Comparison of ENCODE assay signal across 1 cellular context in genomic region chr2:241507430-241508239, GRCh38.
TF ChIP-seq lines count a peak whose summit lies in the region.

No MANE protein-coding gene starts in this region.

TF ChIP-seq in HepG2, 621 proteins besides CTCF, POLR2A, EP300 and RAD21 (continued from another document and continues in another):
- peak; percentile 44; the same call in 1 of the 2 replicates for TF ChIP-seq ZGPAT (CRISPR knock-in tag; IDR thresholded peaks at IDR 0.05)
- TF ChIP-seq PPARG (CRISPR knock-in tag; conservative IDR thresholded peaks at IDR 0.05), result 0 out of 2 replicates have a peak, but pooled peaks have one; percentile 14
- TF ChIP-seq MYC (CRISPR knock-in tag; IDR thresholded peaks at IDR 0.05; ENCODE audit: borderline replicate concordance), result peak; percentile 75
- TF ChIP-seq ZNF292 (CRISPR knock-in tag; IDR thresholded peaks at IDR 0.05; ENCODE audit: borderline replicate concordance, low read depth), result 0 out of 2 replicates have a peak, but pooled peaks have one; percentile 22
- peak; percentile 35 for TF ChIP-seq TFDP2 (CRISPR knock-in tag; IDR thresholded peaks at IDR 0.05)
- TF ChIP-seq YY1 (IDR thresholded peaks at IDR 0.05; ENCODE audit: insufficient read depth, insufficient replicate concordance, low read depth, low read length), result peak; percentile 14
- TF ChIP-seq, protein P1, sequence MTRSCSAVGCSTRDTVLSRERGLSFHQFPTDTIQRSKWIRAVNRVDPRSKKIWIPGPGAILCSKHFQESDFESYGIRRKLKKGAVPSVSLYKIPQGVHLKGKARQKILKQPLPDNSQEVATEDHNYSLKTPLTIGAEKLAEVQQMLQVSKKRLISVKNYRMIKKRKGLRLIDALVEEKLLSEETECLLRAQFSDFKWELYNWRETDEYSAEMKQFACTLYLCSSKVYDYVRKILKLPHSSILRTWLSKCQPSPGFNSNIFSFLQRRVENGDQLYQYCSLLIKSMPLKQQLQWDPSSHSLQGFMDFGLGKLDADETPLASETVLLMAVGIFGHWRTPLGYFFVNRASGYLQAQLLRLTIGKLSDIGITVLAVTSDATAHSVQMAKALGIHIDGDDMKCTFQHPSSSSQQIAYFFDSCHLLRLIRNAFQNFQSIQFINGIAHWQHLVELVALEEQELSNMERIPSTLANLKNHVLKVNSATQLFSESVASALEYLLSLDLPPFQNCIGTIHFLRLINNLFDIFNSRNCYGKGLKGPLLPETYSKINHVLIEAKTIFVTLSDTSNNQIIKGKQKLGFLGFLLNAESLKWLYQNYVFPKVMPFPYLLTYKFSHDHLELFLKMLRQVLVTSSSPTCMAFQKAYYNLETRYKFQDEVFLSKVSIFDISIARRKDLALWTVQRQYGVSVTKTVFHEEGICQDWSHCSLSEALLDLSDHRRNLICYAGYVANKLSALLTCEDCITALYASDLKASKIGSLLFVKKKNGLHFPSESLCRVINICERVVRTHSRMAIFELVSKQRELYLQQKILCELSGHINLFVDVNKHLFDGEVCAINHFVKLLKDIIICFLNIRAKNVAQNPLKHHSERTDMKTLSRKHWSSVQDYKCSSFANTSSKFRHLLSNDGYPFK (CRISPR knock-in tag; IDR thresholded peaks at IDR 0.05; ENCODE audit: borderline replicate concordance), result 0 out of 2 replicates have a peak, but pooled peaks have one; percentile 30
- TF ChIP-seq SNAPC5 (CRISPR knock-in tag; IDR thresholded peaks at IDR 0.05; ENCODE audit: borderline replicate concordance), result 0 out of 2 replicates have a peak, but pooled peaks have one; percentile 39
- peak; percentile 65; the same call in 1 of the 2 replicates for TF ChIP-seq KDM5B (CRISPR knock-in tag; IDR thresholded peaks at IDR 0.05; ENCODE audit: borderline replicate concordance)
- 0 out of 2 replicates have a peak, but pooled peaks have one; percentile 14 for TF ChIP-seq ZMYM4 (CRISPR knock-in tag; IDR thresholded peaks at IDR 0.05)
- peak; percentile 57 for TF ChIP-seq ZNF781 (CRISPR knock-in tag; IDR thresholded peaks at IDR 0.05; ENCODE audit: borderline replicate concordance, not compliant biosample characterization)
- TF ChIP-seq HMG20B (CRISPR knock-in tag; conservative IDR thresholded peaks at IDR 0.05), result no peak
- TF ChIP-seq, protein P2, sequence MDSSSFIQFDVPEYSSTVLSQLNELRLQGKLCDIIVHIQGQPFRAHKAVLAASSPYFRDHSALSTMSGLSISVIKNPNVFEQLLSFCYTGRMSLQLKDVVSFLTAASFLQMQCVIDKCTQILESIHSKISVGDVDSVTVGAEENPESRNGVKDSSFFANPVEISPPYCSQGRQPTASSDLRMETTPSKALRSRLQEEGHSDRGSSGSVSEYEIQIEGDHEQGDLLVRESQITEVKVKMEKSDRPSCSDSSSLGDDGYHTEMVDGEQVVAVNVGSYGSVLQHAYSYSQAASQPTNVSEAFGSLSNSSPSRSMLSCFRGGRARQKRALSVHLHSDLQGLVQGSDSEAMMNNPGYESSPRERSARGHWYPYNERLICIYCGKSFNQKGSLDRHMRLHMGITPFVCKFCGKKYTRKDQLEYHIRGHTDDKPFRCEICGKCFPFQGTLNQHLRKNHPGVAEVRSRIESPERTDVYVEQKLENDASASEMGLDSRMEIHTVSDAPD (CRISPR knock-in tag; IDR thresholded peaks at IDR 0.05), result 0 out of 2 replicates have a peak, but pooled peaks have one; percentile 43
- no peak for TF ChIP-seq ADNP (CRISPR knock-in tag; IDR thresholded peaks at IDR 0.05)
- TF ChIP-seq NKX3-1 (CRISPR knock-in tag; IDR thresholded peaks at IDR 0.05), result peak; percentile 7; the same call in 1 of the 2 replicates
- TF ChIP-seq ZFP41 (CRISPR knock-in tag; IDR thresholded peaks at IDR 0.05; ENCODE audit: borderline replicate concordance), result peak; percentile 83; the same call in 1 of the 2 replicates
- TF ChIP-seq SRF (IDR thresholded peaks at IDR 0.05; ENCODE audit: low read depth, low read length), result no peak
- TF ChIP-seq DNMT1 (CRISPR knock-in tag; IDR thresholded peaks at IDR 0.05), result peak; percentile 48; the same call in 1 of the 2 replicates
- TF ChIP-seq ZEB1 (IDR thresholded peaks at IDR 0.05; ENCODE audit: insufficient replicate concordance, low read depth), result peak; percentile 20
- peak; percentile 44; the same call in 1 of the 2 replicates for TF ChIP-seq NFKB2 (CRISPR knock-in tag; IDR thresholded peaks at IDR 0.05; ENCODE audit: borderline replicate concordance)
- TF ChIP-seq MEF2D (CRISPR knock-in tag; IDR thresholded peaks at IDR 0.05), result 0 out of 2 replicates have a peak, but pooled peaks have one; percentile 56
- TF ChIP-seq, protein P3, sequence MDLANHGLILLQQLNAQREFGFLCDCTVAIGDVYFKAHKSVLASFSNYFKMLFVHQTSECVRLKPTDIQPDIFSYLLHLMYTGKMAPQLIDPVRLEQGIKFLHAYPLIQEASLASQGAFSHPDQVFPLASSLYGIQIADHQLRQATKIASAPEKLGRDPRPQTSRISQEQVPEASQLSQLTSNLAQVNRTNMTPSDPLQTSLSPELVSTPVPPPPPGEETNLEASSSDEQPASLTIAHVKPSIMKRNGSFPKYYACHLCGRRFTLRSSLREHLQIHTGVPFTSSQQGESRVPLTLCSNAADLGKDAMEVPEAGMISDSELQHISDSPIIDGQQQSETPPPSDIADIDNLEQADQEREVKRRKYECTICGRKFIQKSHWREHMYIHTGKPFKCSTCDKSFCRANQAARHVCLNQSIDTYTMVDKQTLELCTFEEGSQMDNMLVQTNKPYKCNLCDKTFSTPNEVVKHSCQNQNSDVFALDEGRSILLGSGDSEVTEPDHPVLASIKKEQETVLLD (CRISPR knock-in tag; IDR thresholded peaks at IDR 0.05; ENCODE audit: low read depth), result no peak; the same call in 1 of the 2 replicates
- TF ChIP-seq CCDC6 (CRISPR knock-in tag; IDR thresholded peaks at IDR 0.05), result peak; percentile 91
- TF ChIP-seq MYPOP (CRISPR knock-in tag; IDR thresholded peaks at IDR 0.05), result peak; percentile 80; the same call in 1 of the 2 replicates
- peak; percentile 77 for TF ChIP-seq HES4 (CRISPR knock-in tag; IDR thresholded peaks at IDR 0.05; ENCODE audit: borderline replicate concordance)
- 0 out of 2 replicates have a peak, but pooled peaks have one; percentile 46 for TF ChIP-seq ZNF670 (CRISPR knock-in tag; IDR thresholded peaks at IDR 0.05; ENCODE audit: borderline replicate concordance)
- TF ChIP-seq KDM3A (CRISPR knock-in tag; IDR thresholded peaks at IDR 0.05; ENCODE audit: low read depth), result no peak
- 0 out of 2 replicates have a peak, but pooled peaks have one; percentile 52 for TF ChIP-seq RNF2 (conservative IDR thresholded peaks at IDR 0.05; ENCODE audit: low read depth)
- TF ChIP-seq, protein P4, sequence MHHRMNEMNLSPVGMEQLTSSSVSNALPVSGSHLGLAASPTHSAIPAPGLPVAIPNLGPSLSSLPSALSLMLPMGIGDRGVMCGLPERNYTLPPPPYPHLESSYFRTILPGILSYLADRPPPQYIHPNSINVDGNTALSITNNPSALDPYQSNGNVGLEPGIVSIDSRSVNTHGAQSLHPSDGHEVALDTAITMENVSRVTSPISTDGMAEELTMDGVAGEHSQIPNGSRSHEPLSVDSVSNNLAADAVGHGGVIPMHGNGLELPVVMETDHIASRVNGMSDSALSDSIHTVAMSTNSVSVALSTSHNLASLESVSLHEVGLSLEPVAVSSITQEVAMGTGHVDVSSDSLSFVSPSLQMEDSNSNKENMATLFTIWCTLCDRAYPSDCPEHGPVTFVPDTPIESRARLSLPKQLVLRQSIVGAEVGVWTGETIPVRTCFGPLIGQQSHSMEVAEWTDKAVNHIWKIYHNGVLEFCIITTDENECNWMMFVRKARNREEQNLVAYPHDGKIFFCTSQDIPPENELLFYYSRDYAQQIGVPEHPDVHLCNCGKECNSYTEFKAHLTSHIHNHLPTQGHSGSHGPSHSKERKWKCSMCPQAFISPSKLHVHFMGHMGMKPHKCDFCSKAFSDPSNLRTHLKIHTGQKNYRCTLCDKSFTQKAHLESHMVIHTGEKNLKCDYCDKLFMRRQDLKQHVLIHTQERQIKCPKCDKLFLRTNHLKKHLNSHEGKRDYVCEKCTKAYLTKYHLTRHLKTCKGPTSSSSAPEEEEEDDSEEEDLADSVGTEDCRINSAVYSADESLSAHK (CRISPR knock-in tag; IDR thresholded peaks at IDR 0.05; ENCODE audit: borderline replicate concordance), result no peak
- TF ChIP-seq ZNF296 (CRISPR knock-in tag; conservative IDR thresholded peaks at IDR 0.05), result 0 out of 2 replicates have a peak, but pooled peaks have one; percentile 55
- TF ChIP-seq KLF16 (CRISPR knock-in tag; IDR thresholded peaks at IDR 0.05), result peak in 1 of 2 experiments; percentile 26; a peak in 1 of 4 replicates
- TF ChIP-seq RBFOX2 (IDR thresholded peaks at IDR 0.05; ENCODE audit: low read depth, low read length), result peak; percentile 70
- 0 out of 2 replicates have a peak, but pooled peaks have one; percentile 67 for TF ChIP-seq MTERF4 (CRISPR knock-in tag; IDR thresholded peaks at IDR 0.05)
- no peak for TF ChIP-seq ZNF562 (CRISPR knock-in tag; IDR thresholded peaks at IDR 0.05; ENCODE audit: borderline replicate concordance)
- TF ChIP-seq, protein P5, sequence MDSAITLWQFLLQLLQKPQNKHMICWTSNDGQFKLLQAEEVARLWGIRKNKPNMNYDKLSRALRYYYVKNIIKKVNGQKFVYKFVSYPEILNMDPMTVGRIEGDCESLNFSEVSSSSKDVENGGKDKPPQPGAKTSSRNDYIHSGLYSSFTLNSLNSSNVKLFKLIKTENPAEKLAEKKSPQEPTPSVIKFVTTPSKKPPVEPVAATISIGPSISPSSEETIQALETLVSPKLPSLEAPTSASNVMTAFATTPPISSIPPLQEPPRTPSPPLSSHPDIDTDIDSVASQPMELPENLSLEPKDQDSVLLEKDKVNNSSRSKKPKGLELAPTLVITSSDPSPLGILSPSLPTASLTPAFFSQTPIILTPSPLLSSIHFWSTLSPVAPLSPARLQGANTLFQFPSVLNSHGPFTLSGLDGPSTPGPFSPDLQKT (CRISPR knock-in tag; IDR thresholded peaks at IDR 0.05; ENCODE audit: borderline replicate concordance), result 0 out of 2 replicates have a peak, but pooled peaks have one; percentile 66
- TF ChIP-seq, protein P6, sequence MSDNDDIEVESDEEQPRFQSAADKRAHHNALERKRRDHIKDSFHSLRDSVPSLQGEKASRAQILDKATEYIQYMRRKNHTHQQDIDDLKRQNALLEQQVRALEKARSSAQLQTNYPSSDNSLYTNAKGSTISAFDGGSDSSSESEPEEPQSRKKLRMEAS (IDR thresholded peaks at IDR 0.05), result peak; percentile 73
- TF ChIP-seq ZNF652 (CRISPR knock-in tag; IDR thresholded peaks at IDR 0.05; ENCODE audit: borderline replicate concordance, low read depth), result peak; percentile 86
- TF ChIP-seq IRF9 (CRISPR knock-in tag; IDR thresholded peaks at IDR 0.05; ENCODE audit: borderline replicate concordance), result peak; percentile 48; the same call in 1 of the 2 replicates
- no peak for TF ChIP-seq HHEX (CRISPR knock-in tag; IDR thresholded peaks at IDR 0.05)
- 0 out of 2 replicates have a peak, but pooled peaks have one; percentile 50 for TF ChIP-seq SMYD3 (CRISPR knock-in tag; IDR thresholded peaks at IDR 0.05)
- peak; percentile 79; the same call in 1 of the 2 replicates for TF ChIP-seq ZNF224 (CRISPR knock-in tag; IDR thresholded peaks at IDR 0.05)
- peak; percentile 76; the same call in 1 of the 2 replicates for TF ChIP-seq MXD4 (CRISPR knock-in tag; IDR thresholded peaks at IDR 0.05)
- TF ChIP-seq PITX1 (CRISPR knock-in tag; IDR thresholded peaks at IDR 0.05), result 0 out of 2 replicates have a peak, but pooled peaks have one; percentile 11
- TF ChIP-seq ZNF550 (CRISPR knock-in tag; IDR thresholded peaks at IDR 0.05; ENCODE audit: borderline replicate concordance), result peak; percentile 33; the same call in 1 of the 2 replicates
- TF ChIP-seq ZNF747 (CRISPR knock-in tag; IDR thresholded peaks at IDR 0.05; ENCODE audit: borderline replicate concordance), result 0 out of 2 replicates have a peak, but pooled peaks have one; percentile 40
- peak; percentile 83 for TF ChIP-seq ZNF891 (CRISPR knock-in tag; IDR thresholded peaks at IDR 0.05)
- peak; percentile 19; the same call in 1 of the 2 replicates for TF ChIP-seq ZNF780A (CRISPR knock-in tag; IDR thresholded peaks at IDR 0.05)
- no peak for TF ChIP-seq NFRKB (IDR thresholded peaks at IDR 0.05)
